In the genomic region with DNA sequence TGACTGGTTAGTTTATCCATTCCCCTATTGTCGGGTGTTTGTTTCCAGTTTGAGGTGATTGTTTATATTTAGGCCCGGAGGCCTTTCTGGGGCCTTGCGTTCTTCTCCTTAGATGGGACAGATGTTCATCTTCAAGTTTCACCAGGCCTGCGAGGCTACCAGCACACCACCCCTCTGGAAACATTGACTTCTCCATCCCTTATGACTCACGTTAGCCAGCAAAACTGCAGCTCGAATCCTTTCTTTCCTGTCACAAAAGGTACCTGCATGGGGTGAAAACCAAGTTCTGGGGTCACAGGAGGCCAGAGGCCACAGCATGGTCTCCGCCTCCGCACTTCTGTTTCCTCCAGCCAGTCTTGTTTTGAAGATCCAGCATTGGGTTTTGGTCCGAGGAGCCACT, we compare ENCODE assay signal across 25 cellular contexts. TPM values are rescaled to one million over a fixed set of nuclear protein-coding genes. Genes with fewer than 3 reads are reported as not detected.
A peak's percentile ranks its signal among the peaks of the same experiment; 100 is the strongest.
DNase-seq lines count a peak whose midpoint lies in the region; TF ChIP-seq lines count a peak whose summit lies in the region.
"Had no signal": no experiment of that assay in that cellular context is flagged by ENCODE, and none has a peak within 500 bp of the region (broad histone marks: within the 10 kb centered on the region; RNA-seq: fewer than 3 reads in every experiment).

No MANE protein-coding gene starts in this region.

- H3K27me3 Mint-ChIP-seq in osteocyte (ENCODE audit: unreplicated experiment) = no peaks in the 10 kb centered on the region
- H3K27me3 Mint-ChIP-seq: progenitor cell of endocrine pancreas, T-helper 17 cell had no signal

- H3K4me1 ChIP-seq in esophagus muscularis mucosa = peaks cover 6 to 23% (median 13%) of the 10 kb centered on the region in 4 donors
- H3K4me1 ChIP-seq: colonic mucosa had no signal

- no peak overlapping the region for H3K4me3 ChIP-seq in esophagus muscularis mucosa
- H3K4me3 ChIP-seq: colonic mucosa, gastroesophageal sphincter had no signal

- peak overlapping the region in 3 of 4 donors; percentile 34 to 52 (median 42) for H3K27ac ChIP-seq in esophagus muscularis mucosa (replicated peaks in 1 of 4)
- H3K27ac ChIP-seq: colonic mucosa, WERI-Rb-1 had no signal

- 79% methylated on average over 9 of the region's 9 CpGs for WGBS in esophagus muscularis mucosa

- H3K27ac Mint-ChIP-seq in osteocyte (ENCODE audit: unreplicated experiment) = peak overlapping the region; percentile 84
- H3K27ac Mint-ChIP-seq: CD8-positive, alpha-beta memory T cell; natural killer cell; progenitor cell of endocrine pancreas; T-helper 17 cell had no signal

- TF ChIP-seq POLR2A in esophagus muscularis mucosa (IDR thresholded peaks at IDR 0.05; ENCODE audit: low read depth) = no peak

- no peaks in the 10 kb centered on the region for H3K9me3 Mint-ChIP-seq in osteocyte (ENCODE audit: unreplicated experiment)
- H3K9me3 Mint-ChIP-seq: natural killer cell had no signal

- no peaks in the 10 kb centered on the region for H3K36me3 ChIP-seq in esophagus muscularis mucosa
- H3K36me3 ChIP-seq: colonic mucosa, gastroesophageal sphincter, WERI-Rb-1 had no signal

- DNase-seq in EH (ENCODE audit: low read depth) (peak; percentile 27), M059J (ENCODE audit: low read depth) (peak; percentile 63), esophagus muscularis mucosa (ENCODE audit: extremely low spot score) (no peak), osteocyte (ENCODE audit: extremely low spot score, unreplicated experiment) (no peak), amygdala (lab: John Stamatoyannopoulos, UW) (no peak), SKM-1 (lab: John Stamatoyannopoulos, UW; ENCODE audit: unreplicated experiment) (no peak), iPS-NIHi7 (ENCODE audit: extremely low spot score) (no peak)
- no peak for DNase-seq in activated CD4-positive, alpha-beta T cell treated with anti-CD3 and anti-CD28 coated beads, Interleukin-2, amount 50 U/mL, for 48 hours
- DNase-seq: activated CD4-positive, alpha-beta T cell treated with anti-CD3 and anti-CD28 coated beads, Interleukin-2, amount 50 U/mL, for 4 hours; aorta; CD8-positive, alpha-beta memory T cell; colonic mucosa; DMS79; left cardiac atrium; natural killer cell; NCI-H1417 treated with DMSO at 0.1 percent for 48 hours; NCI-H526 treated with DMSO at 0.1 percent for 48 hours; stimulated activated CD4-positive, alpha-beta T cell treated with anti-CD3 and anti-CD28 coated beads, Interleukin-4, amount 100 ng/mL, for 24 hours; T-helper 17 cell; WERI-Rb-1 had no signal

- TF ChIP-seq CTCF in esophagus muscularis mucosa (IDR thresholded peaks at IDR 0.05) (no peak), osteocyte (IDR thresholded peaks at IDR 0.05) (no peak)

- no peaks in the 10 kb centered on the region for H3K36me3 Mint-ChIP-seq in osteocyte (ENCODE audit: unreplicated experiment)
- H3K36me3 Mint-ChIP-seq: CD8-positive, alpha-beta memory T cell; natural killer cell had no signal

- H3K4me3 Mint-ChIP-seq in osteocyte (ENCODE audit: unreplicated experiment) = peak overlapping the region; percentile 7
- H3K4me3 Mint-ChIP-seq: CD8-positive, alpha-beta memory T cell; natural killer cell; T-helper 17 cell had no signal

- H3K27me3 ChIP-seq in esophagus muscularis mucosa = no peaks in the 10 kb centered on the region
- H3K27me3 ChIP-seq: colonic mucosa, gastroesophageal sphincter had no signal

- no peak for TF ChIP-seq EP300 in esophagus muscularis mucosa (IDR thresholded peaks at IDR 0.05)

- H3K9me3 ChIP-seq in esophagus muscularis mucosa = no peaks in the 10 kb centered on the region
- H3K9me3 ChIP-seq: colonic mucosa, gastroesophageal sphincter had no signal

- intact Hi-C loops in esophagus muscularis mucosa (cut with DNase I) = no loop called here

- H3K4me1 Mint-ChIP-seq in osteocyte (ENCODE audit: unreplicated experiment) = peaks cover 40% of the 10 kb centered on the region

RNA-seq across cellular contexts. Expression of gene NYX, which starts 5.4 kb away (rescaled TPM):
- not detected in 2 replicates for total RNA-seq in M059J (2014; rRNA removed; shearing (Covaris generic))
- total RNA-seq in esophagus muscularis mucosa (not detected), osteocyte (not detected in 2 replicates)
- total RNA-seq: aorta; CD8-positive, alpha-beta memory T cell; colonic mucosa; gastroesophageal sphincter; HT-29; left cardiac atrium; natural killer cell; progenitor cell of endocrine pancreas; Right ventricle myocardium inferior; skeletal muscle tissue; T-helper 17 cell had no signal

Comparison
In these comparisons a context has a peak if more than half of its experiments do, and no peak if none do; other contexts are left out.
1. DNase-seq: peak in EH (single experiment) and M059J (single experiment); none in esophagus muscularis mucosa (single experiment), osteocyte (single experiment), amygdala (0 of 56), SKM-1 (single experiment), activated CD4-positive, alpha-beta T cell treated with anti-CD3 and anti-CD28 coated beads, Interleukin-2, amount 50 U/mL, for 48 hours (0 of 2) and iPS-NIHi7 (single experiment).